In genomic region chr10:63337455-63338251, GRCh38 we compare ENCODE assay signal across 1 cellular context.
TF ChIP-seq lines count a peak whose summit lies in the region.

No MANE protein-coding gene starts in this region.

TF ChIP-seq in GM23338, 12 proteins besides CTCF, POLR2A, EP300 and RAD21 (continued from another document):
- TF ChIP-seq ETS1 (IDR thresholded peaks at IDR 0.05) (no peak), ZNF331 (CRISPR knock-in tag; IDR thresholded peaks at IDR 0.05; ENCODE audit: low read depth) (no peak), NANOG (IDR thresholded peaks at IDR 0.05; ENCODE audit: borderline replicate concordance) (no peak), POLR2AphosphoS5 (IDR thresholded peaks at IDR 0.05; ENCODE audit: low read depth) (no peak), EZH2phosphoT487 (IDR thresholded peaks at IDR 0.05; ENCODE audit: unreplicated experiment) (no peak), REST (IDR thresholded peaks at IDR 0.05; ENCODE audit: unreplicated experiment) (no peak), EZH2 (IDR thresholded peaks at IDR 0.05; ENCODE audit: low read depth, unreplicated experiment) (no peak), ZNF462 (CRISPR knock-in tag; IDR thresholded peaks at IDR 0.05) (no peak)
